ENCODE assay signal across 1 cellular context in the genomic region with DNA sequence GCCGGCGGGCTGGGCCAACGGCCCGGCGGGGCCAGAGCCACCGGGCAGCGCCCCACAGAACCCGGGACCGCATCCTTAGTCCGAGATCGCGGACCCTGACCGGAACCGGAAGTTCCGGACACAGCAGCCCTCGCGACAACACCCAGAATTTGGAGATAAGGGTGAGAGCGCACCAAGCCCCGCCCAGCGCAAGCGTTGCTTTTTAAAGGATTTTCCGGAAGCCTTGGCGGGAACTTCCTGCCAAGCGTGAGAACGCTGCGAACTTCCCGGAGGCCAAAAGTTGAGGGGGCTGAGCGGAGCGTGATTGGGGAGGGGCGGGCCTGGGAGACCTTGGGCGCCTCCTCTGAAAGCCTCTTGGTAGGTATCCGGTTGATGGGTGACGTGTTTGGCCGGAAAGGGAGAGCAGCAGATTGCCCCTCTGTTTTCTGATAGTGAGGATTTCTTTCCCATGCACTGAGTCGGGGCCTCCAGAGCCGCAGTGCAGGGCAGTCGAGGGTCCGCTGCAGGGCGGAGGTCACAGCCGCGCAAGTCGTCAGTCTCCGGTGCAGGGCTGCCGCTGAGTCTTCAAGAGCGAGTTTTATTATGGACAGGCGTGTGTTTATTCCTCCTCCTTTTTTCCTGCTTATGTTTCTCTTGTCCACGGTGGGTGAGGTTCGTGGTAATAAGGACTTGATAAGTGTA.
TF ChIP-seq lines count a peak whose summit lies in the region.

A gene with protein sequence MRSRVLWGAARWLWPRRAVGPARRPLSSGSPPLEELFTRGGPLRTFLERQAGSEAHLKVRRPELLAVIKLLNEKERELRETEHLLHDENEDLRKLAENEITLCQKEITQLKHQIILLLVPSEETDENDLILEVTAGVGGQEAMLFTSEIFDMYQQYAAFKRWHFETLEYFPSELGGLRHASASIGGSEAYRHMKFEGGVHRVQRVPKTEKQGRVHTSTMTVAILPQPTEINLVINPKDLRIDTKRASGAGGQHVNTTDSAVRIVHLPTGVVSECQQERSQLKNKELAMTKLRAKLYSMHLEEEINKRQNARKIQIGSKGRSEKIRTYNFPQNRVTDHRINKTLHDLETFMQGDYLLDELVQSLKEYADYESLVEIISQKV (minus strand): TSS at position 97 of the 681 bp plus-strand sequence. CDS start 24 bp downstream, at position 73.

TF ChIP-seq in neural cell, 6 proteins besides CTCF, POLR2A, EP300 and RAD21 (continued from another document):
- TF ChIP-seq, protein P1, sequence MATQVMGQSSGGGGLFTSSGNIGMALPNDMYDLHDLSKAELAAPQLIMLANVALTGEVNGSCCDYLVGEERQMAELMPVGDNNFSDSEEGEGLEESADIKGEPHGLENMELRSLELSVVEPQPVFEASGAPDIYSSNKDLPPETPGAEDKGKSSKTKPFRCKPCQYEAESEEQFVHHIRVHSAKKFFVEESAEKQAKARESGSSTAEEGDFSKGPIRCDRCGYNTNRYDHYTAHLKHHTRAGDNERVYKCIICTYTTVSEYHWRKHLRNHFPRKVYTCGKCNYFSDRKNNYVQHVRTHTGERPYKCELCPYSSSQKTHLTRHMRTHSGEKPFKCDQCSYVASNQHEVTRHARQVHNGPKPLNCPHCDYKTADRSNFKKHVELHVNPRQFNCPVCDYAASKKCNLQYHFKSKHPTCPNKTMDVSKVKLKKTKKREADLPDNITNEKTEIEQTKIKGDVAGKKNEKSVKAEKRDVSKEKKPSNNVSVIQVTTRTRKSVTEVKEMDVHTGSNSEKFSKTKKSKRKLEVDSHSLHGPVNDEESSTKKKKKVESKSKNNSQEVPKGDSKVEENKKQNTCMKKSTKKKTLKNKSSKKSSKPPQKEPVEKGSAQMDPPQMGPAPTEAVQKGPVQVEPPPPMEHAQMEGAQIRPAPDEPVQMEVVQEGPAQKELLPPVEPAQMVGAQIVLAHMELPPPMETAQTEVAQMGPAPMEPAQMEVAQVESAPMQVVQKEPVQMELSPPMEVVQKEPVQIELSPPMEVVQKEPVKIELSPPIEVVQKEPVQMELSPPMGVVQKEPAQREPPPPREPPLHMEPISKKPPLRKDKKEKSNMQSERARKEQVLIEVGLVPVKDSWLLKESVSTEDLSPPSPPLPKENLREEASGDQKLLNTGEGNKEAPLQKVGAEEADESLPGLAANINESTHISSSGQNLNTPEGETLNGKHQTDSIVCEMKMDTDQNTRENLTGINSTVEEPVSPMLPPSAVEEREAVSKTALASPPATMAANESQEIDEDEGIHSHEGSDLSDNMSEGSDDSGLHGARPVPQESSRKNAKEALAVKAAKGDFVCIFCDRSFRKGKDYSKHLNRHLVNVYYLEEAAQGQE (IDR thresholded peaks at IDR 0.05; ENCODE audit: borderline replicate concordance): peak; percentile 2
- no peak for TF ChIP-seq TAF1 (IDR thresholded peaks at IDR 0.05; ENCODE audit: low read depth)
- peak; percentile 68 for TF ChIP-seq POLR2AphosphoS5 (IDR thresholded peaks at IDR 0.05)
- peak; percentile 90 for TF ChIP-seq MXI1 (conservative IDR thresholded peaks at IDR 0.05; ENCODE audit: poor library complexity, severe bottlenecking)
